Comparison of ENCODE assay signal across 28 cellular contexts in genomic region chr14:106294324-106294723, GRCh38.
"Had no signal": no experiment of that assay in that cellular context is flagged by ENCODE, and none has a peak within 500 bp of the region (broad histone marks: within the 10 kb centered on the region; RNA-seq: fewer than 3 reads in every experiment).

No MANE protein-coding gene starts in this region.

- H3K79me2 ChIP-seq: parathyroid adenoma had no signal

- H3K4me1 ChIP-seq: neural progenitor cell, parathyroid adenoma, psoas muscle, right lobe of liver, sigmoid colon, stomach, thyroid gland, tibial nerve, upper lobe of left lung, vagina had no signal

- FAIRE-seq: small intestine, urothelium cell line had no signal

- H2AFZ ChIP-seq: neural progenitor cell, parathyroid adenoma had no signal

- ATAC-seq: naive thymus-derived CD4-positive, alpha-beta T cell; psoas muscle; right cardiac atrium; right lobe of liver; stimulated activated memory B cell treated with anti-CD40 and anti-IgM and Interleukin-4, amounts not matched to agents 10 μg/mL and 1 μg/mL and 100 μg/mL, for 72 hours had no signal

- H3K4me3 ChIP-seq: neural progenitor cell, ovary, psoas muscle, right lobe of liver, sigmoid colon, stomach, thoracic aorta, thyroid gland, tibial nerve, upper lobe of left lung, vagina had no signal

- H3K27me3 Mint-ChIP-seq: progenitor cell of endocrine pancreas; stimulated activated memory B cell treated with anti-CD40 and anti-IgM and Interleukin-4, amounts not matched to agents 10 μg/mL and 1 μg/mL and 100 μg/mL, for 72 hours had no signal

- H3K9me3 ChIP-seq: ovary, psoas muscle, right lobe of liver, thoracic aorta, thyroid gland, upper lobe of left lung, vagina had no signal

- DNase-seq: naive thymus-derived CD4-positive, alpha-beta T cell; occipital lobe; ovary; posterior cingulate gyrus; psoas muscle; right cardiac atrium; right lobe of liver; sigmoid colon; small intestine; stimulated activated CD4-positive, alpha-beta T cell treated with anti-CD3 and anti-CD28 coated beads, Interleukin-15, amount 100 ng/mL, for 24 hours; stimulated activated CD4-positive, alpha-beta T cell treated with anti-CD3 and anti-CD28 coated beads, Interleukin-2, amount 100 ng/mL, for 24 hours; stimulated activated CD4-positive, alpha-beta T cell treated with anti-CD3 and anti-CD28 coated beads, Interleukin-2, amount 100 ng/mL, for 48 hours; stimulated activated CD4-positive, alpha-beta T cell treated with anti-CD3 and anti-CD28 coated beads, Interleukin-4, amount 100 ng/mL, for 24 hours; stimulated activated naive CD4-positive, alpha-beta T cell treated with Interleukin-2 at 50 U/mL for 16 hours; stomach; thyroid gland; trophoblast cell; upper lobe of left lung had no signal

- H3K4me2 ChIP-seq: neural progenitor cell had no signal

- H3K36me3 Mint-ChIP-seq: naive thymus-derived CD4-positive, alpha-beta T cell; neural progenitor cell; stimulated activated memory B cell treated with anti-CD40 and anti-IgM and Interleukin-4, amounts not matched to agents 10 μg/mL and 1 μg/mL and 100 μg/mL, for 72 hours had no signal

- H3K9me3 Mint-ChIP-seq: stimulated activated memory B cell treated with anti-CD40 and anti-IgM and Interleukin-4, amounts not matched to agents 10 μg/mL and 1 μg/mL and 100 μg/mL, for 72 hours; stimulated activated naive CD8-positive, alpha-beta T cell treated with anti-CD3 and anti-CD28 coated beads, Interleukin-15, Interleukin-2, amounts not matched to agents 100 ng/mL and 50 ng/mL, for 24 hours had no signal

- H3K27ac ChIP-seq: neural progenitor cell, ovary, parathyroid adenoma, psoas muscle, right lobe of liver, sigmoid colon, stomach, thoracic aorta, thyroid gland, tibial nerve, upper lobe of left lung, vagina had no signal

- H3K4me1 Mint-ChIP-seq: nephron, neural progenitor cell had no signal

- H3K9ac ChIP-seq: neural progenitor cell, parathyroid adenoma had no signal

- H3K4me3 Mint-ChIP-seq: naive thymus-derived CD4-positive, alpha-beta T cell; nephron; neural progenitor cell; stimulated activated memory B cell treated with anti-CD40 and anti-IgM and Interleukin-4, amounts not matched to agents 10 μg/mL and 1 μg/mL and 100 μg/mL, for 72 hours; stimulated activated naive CD8-positive, alpha-beta T cell treated with anti-CD3 and anti-CD28 coated beads, Interleukin-15, Interleukin-2, amounts not matched to agents 100 ng/mL and 50 ng/mL, for 24 hours had no signal

- H3K36me3 ChIP-seq: neural progenitor cell, ovary, right lobe of liver, sigmoid colon, stomach, thoracic aorta, thyroid gland, tibial nerve, upper lobe of left lung, vagina had no signal

- H3K27me3 ChIP-seq: neural progenitor cell, ovary, right lobe of liver, thyroid gland, tibial nerve, upper lobe of left lung, vagina had no signal

- H3K27ac Mint-ChIP-seq: naive thymus-derived CD4-positive, alpha-beta T cell; nephron; neural progenitor cell; progenitor cell of endocrine pancreas; stimulated activated memory B cell treated with anti-CD40 and anti-IgM and Interleukin-4, amounts not matched to agents 10 μg/mL and 1 μg/mL and 100 μg/mL, for 72 hours; stimulated activated naive CD8-positive, alpha-beta T cell treated with anti-CD3 and anti-CD28 coated beads, Interleukin-15, Interleukin-2, amounts not matched to agents 100 ng/mL and 50 ng/mL, for 24 hours had no signal
